In genomic region chr5:141814064-141814982, GRCh38 we compare ENCODE assay signal across 8 cellular contexts.
DNase-seq lines count a peak whose midpoint lies in the region; ATAC-seq, FAIRE-seq and TF ChIP-seq lines count a peak whose summit lies in the region.

No MANE protein-coding gene starts in this region.

- H2AFZ ChIP-seq in GM12878 (ENCODE audit: control insufficient read depth, low read depth, low read length) = no peak overlapping the region

- TF ChIP-seq RAD21 in GM12878 (IDR thresholded peaks at IDR 0.05; ENCODE audit: insufficient read depth, low read depth, low read length) = peak; percentile 52

- SMC1A ChIA-PET in GM12878 (lab: Charles Lee; ENCODE audit: uncharacterized antibody, unreplicated experiment) = interaction anchor here (0.7 to 1.4 kb wide), 7 partner anchors 10 to 318 kb away, joined by 3 to 4 read pairs (median 3); no protein-coding TSS in a partner anchor

- H3K27me3 ChIP-seq in GM12878 (replicated peaks in 1 of 2; ENCODE audit: control insufficient read depth in 2 of 2, insufficient read depth in 2 of 2, low read length in 1 of 2) = peaks cover 0 to 2% of the 10 kb centered on the region in 2 experiments; a peak in 2 of 4 replicates

- RAD21 ChIA-PET in GM12878 (lab: Charles Lee; ENCODE audit: unreplicated experiment) = interaction anchor here (0.6 to 2.1 kb wide), 3 partner anchors 122 to 175 kb away, joined by 4 to 7 read pairs (median 4); no protein-coding TSS in a partner anchor

- no peak overlapping the region for H3K4me3 ChIP-seq in GM12878

- TF ChIP-seq POLR2A in GM12878 (IDR thresholded peaks at IDR 0.05; ENCODE audit: low read depth, low read length) = no peak

- no peak for FAIRE-seq in GM12878 (lab: Jason Lieb, UNC)

- H3K36me3 ChIP-seq in GM12878 (ENCODE audit: control insufficient read depth in 2 of 2, insufficient read depth in 2 of 2, low read length in 1 of 2) = no peaks in the 10 kb centered on the region

- in situ Hi-C loops in GM12878 (cut with MboI) = no loop called here

- H3K9me3 ChIP-seq in GM12878 (replicated peaks; ENCODE audit: control insufficient read depth, insufficient read depth, low read length) = no peaks in the 10 kb centered on the region

- H4K20me1 ChIP-seq in GM12878 (ENCODE audit: control insufficient read depth, insufficient read depth) = no peaks in the 10 kb centered on the region

- no peak for TF ChIP-seq EP300 in GM12878 (IDR thresholded peaks at IDR 0.05; ENCODE audit: borderline replicate concordance in 1 of 2, control insufficient read depth in 1 of 2, low read depth in 2 of 2, low read length in 2 of 2)

- no peaks in the 10 kb centered on the region for H3K79me2 ChIP-seq in GM12878 (ENCODE audit: control insufficient read depth, insufficient read depth, low read length)

- no TSS peak for BruUV-seq in GM12878 (replicated peaks; lab: Mats Ljungman, UMichigan)

- WGBS in GM12878 (ENCODE audit: insufficient coverage, insufficient replicate concordance, low lambda C conversion rate, missing lambda C conversion rate) = 23% methylated on average over 9 of the region's 9 CpGs

- ATAC-seq in GM12878 = peak; percentile 89
- no peak for ATAC-seq in GM21786 (IDR thresholded peaks at IDR 0.05; ENCODE audit: unreplicated experiment)

- CTCF ChIA-PET in HEK293T (lab: Yijun Ruan, JAX) = interaction anchor here (0.5 to 4.9 kb wide), 17 partner anchors 8 to 155 kb away, joined by 3 to 32 read pairs (median 4); partner anchors contain the start of genes PCDH1 and RNF14
- CTCF ChIA-PET in GM12878 (lab: Yijun Ruan, JAX) = interaction anchor here (0.6 to 3.9 kb wide), 18 partner anchors 12 to 147 kb away, joined by 3 to 26 read pairs (median 4); partner anchors contain the start of gene PCDH1

- no peak overlapping the region for H3K27ac ChIP-seq in GM12878 (ENCODE audit: control insufficient read depth, insufficient read depth)

- POLR2A ChIA-PET in HEK293T (lab: Yijun Ruan, JAX) = no interaction called here
- POLR2A ChIA-PET in GM12878 (lab: Charles Lee) = interaction anchor here (0.6 kb wide), 1 partner anchor 1335 kb away, joined by 4 read pairs; no protein-coding TSS in a partner anchor

- TF ChIP-seq CTCF in GM12878 (IDR thresholded peaks at IDR 0.05 in 2 of 3, conservative IDR thresholded peaks at IDR 0.05 in 1 of 3; ENCODE audit: control insufficient read depth in 2 of 3, extremely low read depth in 1 of 3, insufficient read depth in 1 of 3, low read depth in 3 of 3, low read length in 3 of 3) = peak; percentile 57 to 76 (median 59)

- H3K4me2 ChIP-seq in GM12878 (ENCODE audit: control insufficient read depth, insufficient read depth) = no peak overlapping the region

- H3K4me1 ChIP-seq in GM12878 (ENCODE audit: control insufficient read depth, insufficient read depth, low read length) = no peaks in the 10 kb centered on the region

- DNase-seq in CMK (ENCODE audit: low read depth) (peak; percentile 7), HEK293T (ENCODE audit: extremely low spot score) (peak; percentile 72), T follicular helper cell (ENCODE audit: low read depth) (peak; percentile 1), GM12878 (ENCODE audit: low read depth, low spot score) (no peak), kidney tubule cell (ENCODE audit: low spot score) (peak; percentile 60), posterior vena cava (ENCODE audit: low spot score) (no peak)
- DNase-seq in stimulated activated CD8-positive, alpha-beta memory T cell treated with anti-CD3 and anti-CD28 coated beads, Interleukin-15, amount 100 ng/mL, for 48 hours (ENCODE audit: low read depth in 2 of 2) = peak; percentile 19 to 23

- no peak overlapping the region for H3K9ac ChIP-seq in GM12878 (ENCODE audit: control insufficient read depth, insufficient read depth, low read length)

- intact Hi-C loops in GM12878 (cut with micrococcal nuclease; ENCODE audit: unreplicated experiment) (loop anchor here (2.0 to 5.0 kb wide), 2 partner anchors 63 to 122 kb away; partner anchors contain the start of gene PCDH1), posterior vena cava (cut with DNase I) (no loop called here)

TF ChIP-seq in HEK293T, 16 proteins besides CTCF, POLR2A, EP300 and RAD21:
- peak; percentile 51 for TF ChIP-seq PKNOX1 (IDR thresholded peaks at IDR 0.05)
- no peak for TF ChIP-seq ELF4 (IDR thresholded peaks at IDR 0.05)
TF ChIP-seq in HEK293T: peak in this region for 1.

TF ChIP-seq in GM12878, 131 proteins besides CTCF, POLR2A, EP300 and RAD21:
- TF ChIP-seq SRF (IDR thresholded peaks at IDR 0.05; ENCODE audit: low read depth in 2 of 2, low read length in 2 of 2) (no peak), SUPT20H (IDR thresholded peaks at IDR 0.05; ENCODE audit: borderline replicate concordance, control insufficient read depth, low read depth, low read length) (no peak), YY1 (IDR thresholded peaks at IDR 0.05; ENCODE audit: low read depth, low read length) (0 out of 2 replicates have a peak, but pooled peaks have one; percentile 19), SMC3 (IDR thresholded peaks at IDR 0.05; ENCODE audit: borderline replicate concordance, low read length) (peak; percentile 60), SREBF1 (IDR thresholded peaks at IDR 0.05; ENCODE audit: low read length) (no peak), ZBTB40 (IDR thresholded peaks at IDR 0.05; ENCODE audit: borderline replicate concordance) (no peak), RAD51 (IDR thresholded peaks at IDR 0.05) (no peak), KAT2A (conservative IDR thresholded peaks at IDR 0.05; ENCODE audit: control insufficient read depth, low read depth, low read length) (no peak), RELA (IDR thresholded peaks at IDR 0.05; ENCODE audit: borderline replicate concordance, partially characterized antibody) (no peak), HSF1 (IDR thresholded peaks at IDR 0.05; ENCODE audit: low read depth, low read length) (no peak), RFX5 (IDR thresholded peaks at IDR 0.05; ENCODE audit: low read depth, low read length) (no peak)

Comparison
In these comparisons a context has a peak if more than half of its experiments do, and no peak if none do; other contexts are left out.
1. DNase-seq: peak in CMK (single experiment), HEK293T (single experiment), T follicular helper cell (single experiment), kidney tubule cell (single experiment) and stimulated activated CD8-positive, alpha-beta memory T cell treated with anti-CD3 and anti-CD28 coated beads, Interleukin-15, amount 100 ng/mL, for 48 hours (2 of 2); none in GM12878 (single experiment) and posterior vena cava (single experiment).